In genomic region chr7:117706191-117706590, GRCh38 we compare ENCODE assay signal across 37 cellular contexts.
DNase-seq lines count a peak whose midpoint lies in the region; ATAC-seq and TF ChIP-seq lines count a peak whose summit lies in the region.
"Had no signal": no experiment of that assay in that cellular context is flagged by ENCODE, and none has a peak within 500 bp of the region (broad histone marks: within the 10 kb centered on the region; RNA-seq: fewer than 3 reads in every experiment).

No MANE protein-coding gene starts in this region.

- H3K4me1 Mint-ChIP-seq in T-helper 2 cell treated with Interferon-gamma antibody and Interleukin-4, amounts not matched to agents 5 μg/mL and 100 μg/mL, for 36 hours (ENCODE audit: low read depth): peaks cover 6% of the 10 kb centered on the region
- H3K4me1 Mint-ChIP-seq in CD4-positive, alpha-beta T cell (ENCODE audit: low read depth): no peaks in the 10 kb centered on the region
- H3K4me1 Mint-ChIP-seq: central memory CD8-positive, alpha-beta T cell; mesothelial cell of epicardium; naive B cell had no signal

- POLR2A ChIA-PET in CD4-positive, alpha-beta T cell (lab: Charles Lee): no interaction called here

- H3K27ac ChIP-seq in CD4-positive, alpha-beta T cell (ENCODE audit: low read depth, low read length): no peak overlapping the region
- H3K27ac ChIP-seq: adrenal gland, esophagus squamous epithelium, heart right ventricle, right lobe of liver, spleen, testis had no signal

- intact Hi-C loops in CD4-positive, alpha-beta T cell (cut with DNase I, micrococcal nuclease): no loop called here

- no peak for TF ChIP-seq CTCF in CD4-positive, alpha-beta T cell (IDR thresholded peaks at IDR 0.05)

- H3K27me3 ChIP-seq in CD4-positive, alpha-beta T cell (ENCODE audit: control insufficient read depth, insufficient read depth, low read length): no peaks in the 10 kb centered on the region
- H3K27me3 ChIP-seq: adrenal gland, esophagus squamous epithelium, heart right ventricle, right lobe of liver, spleen, testis had no signal

- no peak overlapping the region for H3K27ac Mint-ChIP-seq in T-helper 2 cell treated with Interferon-gamma antibody and Interleukin-4, amounts not matched to agents 5 μg/mL and 100 μg/mL, for 36 hours
- no peak overlapping the region for H3K27ac Mint-ChIP-seq in CD4-positive, alpha-beta T cell
- H3K27ac Mint-ChIP-seq: activated CD4-positive, alpha-beta memory T cell treated with anti-CD3 and anti-CD28 coated beads for 36 hours; activated T-helper 1 cell treated with anti-CD3 and anti-CD28 coated beads, Interleukin-12 subunit alpha, Interleukin-12 subunit beta, Interleukin-2, Interleukin-4 antibody, amounts not matched to agents 30 ng/mL and 10 ng/mL and 1 ng/mL, durations not matched to agents 14 hours and 24 hours and 36 hours; CD8-positive, alpha-beta T cell; mesothelial cell of epicardium; progenitor cell of endocrine pancreas had no signal

- H3K4me3 Mint-ChIP-seq in T-helper 2 cell treated with Interferon-gamma antibody and Interleukin-4, amounts not matched to agents 5 μg/mL and 100 μg/mL, for 36 hours: no peak overlapping the region
- H3K4me3 Mint-ChIP-seq in CD4-positive, alpha-beta T cell: no peak overlapping the region
- H3K4me3 Mint-ChIP-seq: activated CD4-positive, alpha-beta memory T cell treated with anti-CD3 and anti-CD28 coated beads for 36 hours; activated T-helper 1 cell treated with anti-CD3 and anti-CD28 coated beads, Interleukin-12 subunit alpha, Interleukin-12 subunit beta, Interleukin-2, Interleukin-4 antibody, amounts not matched to agents 30 ng/mL and 10 ng/mL and 1 ng/mL, durations not matched to agents 14 hours and 24 hours and 36 hours; CD8-positive, alpha-beta T cell; central memory CD8-positive, alpha-beta T cell; mesothelial cell of epicardium; naive B cell had no signal

- CTCF ChIA-PET in CD4-positive, alpha-beta T cell (lab: Charles Lee): no interaction called here

- no peaks in the 10 kb centered on the region for H3K9me3 ChIP-seq in CD4-positive, alpha-beta T cell (ENCODE audit: control insufficient read depth, low read length)
- H3K9me3 ChIP-seq: adrenal gland, esophagus squamous epithelium, right lobe of liver, testis had no signal

- ATAC-seq in GM18508 (IDR thresholded peaks at IDR 0.05; ENCODE audit: insufficient read depth, unreplicated experiment) (peak; percentile 45), HG02610 (IDR thresholded peaks at IDR 0.05; ENCODE audit: unreplicated experiment) (peak; percentile 66), GM18907 (IDR thresholded peaks at IDR 0.05; ENCODE audit: unreplicated experiment) (no peak)
- no peak for ATAC-seq in CD4-positive, alpha-beta T cell (ENCODE audit: poor library complexity)
- ATAC-seq: CD8-positive, alpha-beta T cell; HCT116; heart right ventricle; right lobe of liver; Right ventricle myocardium inferior; SK-N-SH treated with all-trans-retinoic acid at 6 μM for 48 hours; stimulated activated naive CD8-positive, alpha-beta T cell treated with anti-CD3 and anti-CD28 coated beads, Interleukin-15, Interleukin-2, amounts not matched to agents 100 U/mL and 50 U/mL, for 24 hours had no signal

- H3K36me3 Mint-ChIP-seq in T-helper 2 cell treated with Interferon-gamma antibody and Interleukin-4, amounts not matched to agents 5 μg/mL and 100 μg/mL, for 36 hours (ENCODE audit: low read depth): no peaks in the 10 kb centered on the region
- H3K36me3 Mint-ChIP-seq in CD4-positive, alpha-beta T cell (ENCODE audit: low read depth): no peaks in the 10 kb centered on the region
- H3K36me3 Mint-ChIP-seq: activated CD4-positive, alpha-beta memory T cell treated with anti-CD3 and anti-CD28 coated beads for 36 hours; CD8-positive, alpha-beta T cell; naive B cell had no signal

- H3K27me3 Mint-ChIP-seq in T-helper 2 cell treated with Interferon-gamma antibody and Interleukin-4, amounts not matched to agents 5 μg/mL and 100 μg/mL, for 36 hours (ENCODE audit: low read depth): peaks cover 2% of the 10 kb centered on the region
- peaks cover 4% of the 10 kb centered on the region for H3K27me3 Mint-ChIP-seq in CD4-positive, alpha-beta T cell
- H3K27me3 Mint-ChIP-seq: naive B cell, progenitor cell of endocrine pancreas had no signal

- H3K9me3 Mint-ChIP-seq in T-helper 2 cell treated with Interferon-gamma antibody and Interleukin-4, amounts not matched to agents 5 μg/mL and 100 μg/mL, for 36 hours: no peaks in the 10 kb centered on the region
- no peaks in the 10 kb centered on the region for H3K9me3 Mint-ChIP-seq in CD4-positive, alpha-beta T cell
- H3K9me3 Mint-ChIP-seq: activated CD4-positive, alpha-beta memory T cell treated with anti-CD3 and anti-CD28 coated beads for 36 hours; activated T-helper 1 cell treated with anti-CD3 and anti-CD28 coated beads, Interleukin-12 subunit alpha, Interleukin-12 subunit beta, Interleukin-2, Interleukin-4 antibody, amounts not matched to agents 30 ng/mL and 10 ng/mL and 1 ng/mL, durations not matched to agents 14 hours and 24 hours and 36 hours had no signal

- DNase-seq in LHCN-M2 (ENCODE audit: low read depth) (peak; percentile 20), glomerular visceral epithelial cell (ENCODE audit: extremely low spot score) (peak; percentile 9)
- no peak for DNase-seq in T-helper 2 cell treated with Interferon-gamma antibody and Interleukin-4, amounts not matched to agents 5 μg/mL and 100 μg/mL, for 36 hours (ENCODE audit: low spot score)
- no peak for DNase-seq in CD4-positive, alpha-beta T cell
- DNase-seq: activated CD4-positive, alpha-beta memory T cell treated with anti-CD3 and anti-CD28 coated beads for 36 hours; activated CD4-positive, CD25-positive, alpha-beta regulatory T cell treated with anti-CD3 and anti-CD28 coated beads, Interleukin-2, amount 50 U/mL, for 72 hours; activated naive CD4-positive, alpha-beta T cell treated with Interleukin-2 at 50 U/mL for 16 hours; adrenal gland; AML-193; CD8-positive, alpha-beta T cell; EL; esophagus squamous epithelium; foreskin melanocyte; heart right ventricle; Karpas-422; MV-4-11; naive B cell; NCI-H1436 treated with DMSO at 0.1 percent for 48 hours; NCI-H2081 treated with DMSO at 0.1 percent for 48 hours; NCI-H226; NCI-H69; right lobe of liver; spleen; stimulated activated CD4-positive, alpha-beta T cell treated with anti-CD3 and anti-CD28 coated beads, Interleukin-2, amount 100 ng/mL, for 24 hours; stimulated activated naive CD8-positive, alpha-beta T cell treated with anti-CD3 and anti-CD28 coated beads, Interleukin-15, Interleukin-2, amounts not matched to agents 100 U/mL and 50 U/mL, for 24 hours; T-helper 2 cell; testis had no signal

Comparison
In these comparisons a context has a peak if more than half of its experiments do, and no peak if none do; other contexts are left out.
1. ATAC-seq: peak in GM18508 (single experiment) and HG02610 (single experiment); none in GM18907 (single experiment) and CD4-positive, alpha-beta T cell (single experiment).
2. DNase-seq: peak in LHCN-M2 (single experiment) and glomerular visceral epithelial cell (single experiment); none in T-helper 2 cell treated with Interferon-gamma antibody and Interleukin-4, amounts not matched to agents 5 μg/mL and 100 μg/mL, for 36 hours (single experiment) and CD4-positive, alpha-beta T cell (0 of 10).